8 cellular contexts compared by ENCODE assay signal in the genomic region with DNA sequence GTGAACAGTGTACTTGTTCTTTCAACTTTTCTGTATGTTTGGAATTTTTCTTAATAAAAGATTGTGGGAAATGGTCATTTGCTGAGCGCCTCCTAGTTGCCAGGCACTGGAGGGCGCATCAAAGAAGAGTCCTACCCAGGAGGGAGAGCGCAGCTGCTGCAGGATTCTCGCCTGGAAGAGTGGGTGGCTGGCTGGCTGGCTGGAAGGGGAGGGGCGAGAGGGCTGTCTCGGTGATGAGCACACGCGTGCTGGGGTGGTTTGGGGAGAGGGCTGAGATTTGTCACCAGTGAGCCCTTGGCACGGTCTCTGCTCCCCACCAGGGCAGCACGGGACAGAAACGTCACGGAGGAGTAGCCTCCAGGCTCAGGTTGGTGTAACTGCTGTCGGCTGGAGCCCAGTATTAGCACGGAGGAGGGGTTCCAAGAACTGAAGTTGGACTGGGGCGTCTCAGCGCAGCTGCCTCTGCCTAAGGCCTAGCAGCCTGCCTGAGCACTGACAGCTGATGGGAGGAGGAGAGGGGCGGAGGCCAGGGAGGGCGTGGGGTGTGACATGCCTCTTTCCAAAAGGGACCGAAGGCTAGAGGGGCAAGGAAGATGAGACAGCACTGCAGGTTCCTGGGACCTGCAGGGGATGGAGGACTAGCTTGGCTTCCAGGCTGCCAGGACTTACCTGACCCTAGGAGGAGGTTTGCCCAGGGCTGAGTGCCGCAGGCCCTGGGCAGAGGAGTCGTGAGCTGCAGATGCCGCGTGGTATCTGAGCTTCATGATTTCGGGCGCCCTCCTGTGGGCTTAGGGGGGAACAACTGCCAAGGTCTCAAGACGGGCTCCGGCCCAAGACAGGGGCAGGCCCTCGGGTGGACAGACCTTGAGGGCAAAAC. TPM values are rescaled to one million over a fixed set of nuclear protein-coding genes. Genes with fewer than 3 reads are reported as not detected.
DNase-seq lines count a peak whose midpoint lies in the region; ATAC-seq and TF ChIP-seq lines count a peak whose summit lies in the region.

No MANE protein-coding gene starts in this region.

- H3K4me1 ChIP-seq in HUES6 (ENCODE audit: control insufficient read depth, insufficient read depth, low read length) (peaks cover 58% of the 10 kb centered on the region), OCI-LY1 (ENCODE audit: insufficient read depth, low read length, severe bottlenecking) (peaks cover 42% of the 10 kb centered on the region), muscle layer of duodenum (ENCODE audit: control insufficient read depth in 1 of 2, insufficient read depth in 2 of 2, low read length in 2 of 2) (peaks cover 26 to 75% of the 10 kb centered on the region in 2 donors)

- H3K9ac ChIP-seq in HUES6 (ENCODE audit: low read length) (no peak overlapping the region), OCI-LY1 (ENCODE audit: low read length) (peak overlapping the region; percentile 5; the same call in 1 of the 2 replicates)

- H3K27ac ChIP-seq in HUES6 (ENCODE audit: low read depth, low read length) (no peak overlapping the region), OCI-LY1 (ENCODE audit: low read depth, low read length, poor library complexity, severe bottlenecking) (peak overlapping the region; percentile 33), muscle layer of duodenum (ENCODE audit: low read length) (peak overlapping the region; percentile 77)

- H3K9me3 ChIP-seq in HUES6 (ENCODE audit: control insufficient read depth, insufficient read depth, low read depth, low read length), result no peaks in the 10 kb centered on the region
- no peaks in the 10 kb centered on the region for H3K9me3 ChIP-seq in OCI-LY1 (ENCODE audit: low read length)
- H3K9me3 ChIP-seq in muscle layer of duodenum (ENCODE audit: control insufficient read depth in 1 of 2, low read length in 2 of 2), result no peaks in the 10 kb centered on the region

- peak; percentile 85 for DNase-seq in Caki2 (ENCODE audit: low read depth)
- peak; percentile 79 for DNase-seq in activated T-cell treated with anti-CD3 and anti-CD28 coated beads for 24 hours (ENCODE audit: low read depth)
- no peak for DNase-seq in epithelial cell of proximal tubule (ENCODE audit: low read depth)
- DNase-seq in stimulated activated CD8-positive, alpha-beta memory T cell treated with anti-CD3 and anti-CD28 coated beads, Interleukin-4, amount 100 ng/mL, for 48 hours, result peak; percentile 89

- in situ Hi-C loops in Caki2 (cut with HindIII; ENCODE audit: low pct_unique_long_range_greater_than_20kb, low sequenced_read_pairs), result no loop called here

- no peak overlapping the region for H2AFZ ChIP-seq in OCI-LY1 (ENCODE audit: low read length)

- H3K9me2 ChIP-seq in OCI-LY1 (ENCODE audit: low read depth, low read length), result no peaks in the 10 kb centered on the region

- H3K36me3 ChIP-seq in HUES6 (ENCODE audit: control insufficient read depth, insufficient read depth, low read length), result peaks cover 11% of the 10 kb centered on the region; the same call in 1 of the 2 replicates
- no peaks in the 10 kb centered on the region for H3K36me3 ChIP-seq in OCI-LY1 (ENCODE audit: insufficient read depth, low read length)
- no peaks in the 10 kb centered on the region for H3K36me3 ChIP-seq in muscle layer of duodenum (ENCODE audit: control insufficient read depth in 1 of 2, insufficient read depth in 2 of 2, low read length in 2 of 2)

- H4K20me1 ChIP-seq in OCI-LY1 (ENCODE audit: insufficient read depth, low read length), result no peaks in the 10 kb centered on the region

- no peaks in the 10 kb centered on the region for H3K79me2 ChIP-seq in OCI-LY1 (ENCODE audit: insufficient read depth, low read length)

- no peaks in the 10 kb centered on the region for H3F3A ChIP-seq in OCI-LY1 (ENCODE audit: insufficient read depth, low read length)

- TF ChIP-seq CTCF in OCI-LY1 (IDR thresholded peaks at IDR 0.05; ENCODE audit: low read length) (peak; percentile 79), epithelial cell of proximal tubule (conservative IDR thresholded peaks at IDR 0.05; ENCODE audit: low read depth, low read length) (peak; percentile 87)

- no peaks in the 10 kb centered on the region for H3K27me3 ChIP-seq in HUES6 (ENCODE audit: control insufficient read depth, insufficient read depth, low read length)
- no peaks in the 10 kb centered on the region for H3K27me3 ChIP-seq in OCI-LY1 (ENCODE audit: insufficient read depth, low read length)
- H3K27me3 ChIP-seq in muscle layer of duodenum (ENCODE audit: low read depth, low read length), result no peaks in the 10 kb centered on the region

- H3K4me3 ChIP-seq in HUES6 (ENCODE audit: low read depth, low read length) (peak overlapping the region; percentile 34), OCI-LY1 (ENCODE audit: low read depth, low read length, poor library complexity, severe bottlenecking) (peak overlapping the region; percentile 26), epithelial cell of proximal tubule (ENCODE audit: low read depth, low read length) (peak overlapping the region; percentile 6), muscle layer of duodenum (ENCODE audit: low read depth in 1 of 2, low read length in 2 of 2) (peak overlapping the region; percentile 48 to 50)

- peak; percentile 63 for ATAC-seq in GM21423 (IDR thresholded peaks at IDR 0.05; ENCODE audit: unreplicated experiment)

- H3K4me2 ChIP-seq in OCI-LY1 (ENCODE audit: low read length), result peak overlapping the region; percentile 56

RNA-seq across cellular contexts. Expression of a gene that starts 5.7 kb away (rescaled TPM):
- total RNA-seq in Caki2 (2014; rRNA removed; shearing (Covaris generic); ENCODE audit: low replicate concordance), result 0.95 and 1.8 TPM in 2 replicates
- total RNA-seq in epithelial cell of proximal tubule, result 0.12 TPM in 1 of 2 replicates, not detected in the other

RNA-seq across cellular contexts. Expression of a gene that starts 37.4 kb away (rescaled TPM):
- 7.9 and 14.4 TPM in 2 replicates for total RNA-seq in Caki2 (2014; rRNA removed; shearing (Covaris generic); ENCODE audit: low replicate concordance)
- 8.1 and 9.2 TPM in 2 replicates for total RNA-seq in epithelial cell of proximal tubule
